Comparison of ENCODE assay signal across 1 cellular context in the genomic region with DNA sequence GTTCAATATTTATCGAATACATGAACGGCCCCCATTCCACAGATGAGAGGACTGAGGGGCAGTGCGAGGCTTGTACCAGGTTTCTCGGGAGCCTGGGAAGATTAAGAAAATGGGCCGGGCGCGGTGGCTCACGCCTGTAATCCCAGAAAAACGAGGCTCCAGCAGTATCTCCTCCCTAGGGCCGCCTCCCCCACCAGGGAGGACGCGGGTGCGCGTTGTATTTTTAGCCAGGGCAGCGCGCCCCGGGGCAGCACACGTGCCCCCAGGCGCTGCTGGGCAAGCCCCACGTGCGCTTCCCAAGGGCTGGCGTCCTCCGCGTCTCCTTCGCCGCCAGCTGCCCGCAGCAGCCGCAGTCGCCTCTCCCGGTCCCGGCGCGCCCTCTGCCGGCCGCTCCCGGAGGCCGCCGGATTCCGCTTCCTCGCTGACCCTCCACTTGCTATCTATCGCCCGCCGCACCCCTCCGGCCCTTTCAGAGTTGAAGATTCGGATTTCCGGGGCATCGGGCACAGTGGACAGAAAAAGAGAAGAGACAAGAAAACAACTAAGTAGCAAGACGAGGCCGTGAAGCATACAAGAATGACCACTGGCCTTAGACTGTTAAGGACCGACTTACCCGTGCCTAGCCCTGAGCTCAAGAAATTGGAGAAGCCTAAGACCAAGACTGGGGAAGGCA.
TF ChIP-seq lines count a peak whose summit lies in the region.

No MANE protein-coding gene starts in this region.

TF ChIP-seq in HEK293, 187 proteins besides CTCF, POLR2A, EP300 and RAD21 (continued from another document):
- TF ChIP-seq, protein P1, sequence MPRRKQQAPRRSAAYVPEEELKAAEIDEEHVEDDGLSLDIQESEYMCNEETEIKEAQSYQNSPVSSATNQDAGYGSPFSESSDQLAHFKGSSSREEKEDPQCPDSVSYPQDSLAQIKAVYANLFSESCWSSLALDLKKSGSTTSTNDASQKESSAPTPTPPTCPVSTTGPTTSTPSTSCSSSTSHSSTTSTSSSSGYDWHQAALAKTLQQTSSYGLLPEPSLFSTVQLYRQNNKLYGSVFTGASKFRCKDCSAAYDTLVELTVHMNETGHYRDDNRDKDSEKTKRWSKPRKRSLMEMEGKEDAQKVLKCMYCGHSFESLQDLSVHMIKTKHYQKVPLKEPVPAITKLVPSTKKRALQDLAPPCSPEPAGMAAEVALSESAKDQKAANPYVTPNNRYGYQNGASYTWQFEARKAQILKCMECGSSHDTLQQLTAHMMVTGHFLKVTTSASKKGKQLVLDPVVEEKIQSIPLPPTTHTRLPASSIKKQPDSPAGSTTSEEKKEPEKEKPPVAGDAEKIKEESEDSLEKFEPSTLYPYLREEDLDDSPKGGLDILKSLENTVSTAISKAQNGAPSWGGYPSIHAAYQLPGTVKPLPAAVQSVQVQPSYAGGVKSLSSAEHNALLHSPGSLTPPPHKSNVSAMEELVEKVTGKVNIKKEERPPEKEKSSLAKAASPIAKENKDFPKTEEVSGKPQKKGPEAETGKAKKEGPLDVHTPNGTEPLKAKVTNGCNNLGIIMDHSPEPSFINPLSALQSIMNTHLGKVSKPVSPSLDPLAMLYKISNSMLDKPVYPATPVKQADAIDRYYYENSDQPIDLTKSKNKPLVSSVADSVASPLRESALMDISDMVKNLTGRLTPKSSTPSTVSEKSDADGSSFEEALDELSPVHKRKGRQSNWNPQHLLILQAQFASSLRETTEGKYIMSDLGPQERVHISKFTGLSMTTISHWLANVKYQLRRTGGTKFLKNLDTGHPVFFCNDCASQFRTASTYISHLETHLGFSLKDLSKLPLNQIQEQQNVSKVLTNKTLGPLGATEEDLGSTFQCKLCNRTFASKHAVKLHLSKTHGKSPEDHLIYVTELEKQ (tag by site-specific recombination; IDR thresholded peaks at IDR 0.05; ENCODE audit: borderline replicate concordance): peak; percentile 6; the same call in 1 of the 2 replicates
- TF ChIP-seq ZFHX2 (tag by site-specific recombination; conservative IDR thresholded peaks at IDR 0.05) (peak; percentile 17; the same call in 1 of the 2 replicates), ZNF2 (tag by site-specific recombination; IDR thresholded peaks at IDR 0.05) (peak; percentile 85), KLF9 (tag by site-specific recombination; IDR thresholded peaks at IDR 0.05; ENCODE audit: low read depth) (peak; percentile 40; the same call in 1 of the 2 replicates), ZBTB48 (tag by site-specific recombination; IDR thresholded peaks at IDR 0.05) (peak; percentile 38; the same call in 1 of the 2 replicates), ZNF670 (tag by site-specific recombination; IDR thresholded peaks at IDR 0.05; ENCODE audit: low read depth) (no peak), ZBTB17 (tag by site-specific recombination; IDR thresholded peaks at IDR 0.05) (peak; percentile 50; the same call in 1 of the 2 replicates), GLIS2 (tag by site-specific recombination; IDR thresholded peaks at IDR 0.05) (peak; percentile 84), KLF17 (tag by site-specific recombination; IDR thresholded peaks at IDR 0.05) (peak; percentile 84; the same call in 1 of the 2 replicates), ZNF558 (tag by site-specific recombination; IDR thresholded peaks at IDR 0.05) (no peak), ZBTB26 (tag by site-specific recombination; optimal IDR thresholded peaks at IDR 0.05) (peak; percentile 79), PATZ1 (tag by site-specific recombination; IDR thresholded peaks at IDR 0.05) (peak; percentile 80), ZNF426 (tag by site-specific recombination; IDR thresholded peaks at IDR 0.05) (no peak)
